In genomic region chr7:556837-557555, GRCh38 we compare ENCODE assay signal across 16 cellular contexts. TPM values are rescaled to one million over a fixed set of nuclear protein-coding genes. Genes with fewer than 3 reads are reported as not detected.
"Had no signal": no experiment of that assay in that cellular context is flagged by ENCODE, and none has a peak within 500 bp of the region (broad histone marks: within the 10 kb centered on the region; RNA-seq: fewer than 3 reads in every experiment).

No MANE protein-coding gene starts in this region.

- H3K36me3 ChIP-seq: gastrocnemius medialis, suprapubic skin had no signal

- H3K4me3 ChIP-seq: esophagus muscularis mucosa, gastrocnemius medialis, suprapubic skin had no signal

- H3K9me3 ChIP-seq: esophagus muscularis mucosa, gastrocnemius medialis, suprapubic skin had no signal

- FAIRE-seq: keratinocyte, small intestine had no signal

- H3K27me3 ChIP-seq: esophagus muscularis mucosa, gastrocnemius medialis, suprapubic skin had no signal

- H3K27ac ChIP-seq: epithelial cell of prostate, esophagus muscularis mucosa, gastrocnemius medialis, suprapubic skin had no signal

- H3K4me1 ChIP-seq: esophagus muscularis mucosa, gastrocnemius medialis, suprapubic skin had no signal

- DNase-seq: central memory CD4-positive, alpha-beta T cell; effector memory CD8-positive, alpha-beta T cell; gastrocnemius medialis; immature natural killer cell; left colon; mammary epithelial cell; naive thymus-derived CD8-positive, alpha-beta T cell; posterior cingulate gyrus; small intestine; stimulated activated CD4-positive, alpha-beta T cell treated with anti-CD3 and anti-CD28 coated beads, Interleukin-2, amount 100 ng/mL, for 48 hours; stimulated activated naive CD4-positive, alpha-beta T cell treated with Interleukin-2 at 50 U/mL for 16 hours; trophoblast cell had no signal

RNA-seq across cellular contexts. Expression of gene PDGFA, which starts 37.4 kb away (rescaled TPM):
- polyA plus RNA-seq: naive thymus-derived CD8-positive, alpha-beta T cell had no signal
